In the genomic region with DNA sequence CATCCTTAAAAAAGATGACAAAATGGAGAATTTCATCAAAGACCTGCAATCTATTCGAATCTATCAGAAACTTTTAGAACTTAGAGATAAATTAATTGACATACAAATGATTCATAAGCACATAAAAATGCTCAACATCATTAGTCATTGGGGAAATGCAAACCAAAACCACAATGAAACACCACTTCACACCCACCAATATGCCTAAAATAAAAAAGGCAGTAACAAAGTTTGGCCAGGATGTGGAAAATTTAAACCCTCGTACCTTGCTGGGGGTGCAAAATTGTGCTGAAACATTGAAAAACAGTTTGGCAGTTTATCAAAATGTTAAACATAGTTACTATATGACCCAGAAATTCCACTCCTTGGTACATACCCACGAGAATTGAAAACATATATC, we compare ENCODE assay signal across 12 cellular contexts. TPM values are rescaled to one million over a fixed set of nuclear protein-coding genes. Genes with fewer than 3 reads are reported as not detected.
DNase-seq lines count a peak whose midpoint lies in the region; ATAC-seq, FAIRE-seq and TF ChIP-seq lines count a peak whose summit lies in the region.
"Had no signal": no experiment of that assay in that cellular context is flagged by ENCODE, and none has a peak within 500 bp of the region (broad histone marks: within the 10 kb centered on the region; RNA-seq: fewer than 3 reads in every experiment).

No MANE protein-coding gene starts in this region.

- TF ChIP-seq CTCF in GM13976 (IDR thresholded peaks at IDR 0.05; ENCODE audit: borderline replicate concordance, control extremely low read depth, extremely low read depth, insufficient read depth, missing control alignments), result no peak

- H3K36me3 Mint-ChIP-seq in activated T-cell treated with anti-CD3 and anti-CD28 coated beads, Interleukin-2, amount 50 U/mL, for 72 hours (ENCODE audit: insufficient read depth in 2 of 2), result peaks cover 4 to 7% of the 10 kb centered on the region in 2 donors

- no peaks in the 10 kb centered on the region for H3K27me3 Mint-ChIP-seq in activated T-cell treated with anti-CD3 and anti-CD28 coated beads, Interleukin-2, amount 50 U/mL, for 72 hours (ENCODE audit: low read depth)

- peaks cover 5 to 8% of the 10 kb centered on the region in 2 donors for H3K9me3 Mint-ChIP-seq in activated T-cell treated with anti-CD3 and anti-CD28 coated beads, Interleukin-2, amount 50 U/mL, for 72 hours

- intact Hi-C loops in sciatic nerve (cut with DNase I), result no loop called here

- in situ Hi-C loops in GM13976 (cut with MboI; ENCODE audit: low sequenced_read_pairs, unreplicated experiment), result no loop called here

- H3K27ac Mint-ChIP-seq in activated T-cell treated with anti-CD3 and anti-CD28 coated beads, Interleukin-2, amount 50 U/mL, for 72 hours, result peak overlapping the region; percentile 33

- H3K4me3 Mint-ChIP-seq in activated T-cell treated with anti-CD3 and anti-CD28 coated beads, Interleukin-2, amount 50 U/mL, for 72 hours, result peak overlapping the region in 1 of 2 donors; percentile 10

- no peak for FAIRE-seq in H54 (lab: Jason Lieb, UNC)

- H3K4me1 Mint-ChIP-seq in activated T-cell treated with anti-CD3 and anti-CD28 coated beads, Interleukin-2, amount 50 U/mL, for 72 hours (ENCODE audit: low read depth), result peaks cover 28% of the 10 kb centered on the region

- peak; percentile 79 to 83 for ATAC-seq in activated T-cell treated with anti-CD3 and anti-CD28 coated beads, Interleukin-2, amount 50 U/mL, for 72 hours (replicated peaks in 1 of 2)
- ATAC-seq in sciatic nerve, result no peak
- ATAC-seq: Panc1 had no signal

- no peak for TF ChIP-seq POLR2A in H54 (IDR thresholded peaks at IDR 0.05; ENCODE audit: low read depth, low read length)

- peak; percentile 54 for DNase-seq in EH (ENCODE audit: low read depth)
- peak; percentile 48 for DNase-seq in HS-5 (ENCODE audit: low read depth)
- DNase-seq in activated T-cell treated with anti-CD3 and anti-CD28 coated beads, Interleukin-2, amount 50 U/mL, for 72 hours, result peak; percentile 33 to 35
- peak; percentile 13 for DNase-seq in glomerular visceral epithelial cell (ENCODE audit: extremely low spot score)
- DNase-seq in H54 (ENCODE audit: insufficient read length, low spot score), result no peak
- DNase-seq in hippocampal formation (lab: John Stamatoyannopoulos, UW), result no peak
- DNase-seq in sciatic nerve (ENCODE audit: low spot score), result no peak
- DNase-seq in GM13976 (ENCODE audit: low spot score), result no peak
- DNase-seq: Calu3, head of caudate nucleus, occipital lobe had no signal

RNA-seq across cellular contexts. Expression of a gene that starts 11.5 kb away (rescaled TPM):
- 10 to 100 TPM; 21.6 to 21.8 TPM for total RNA-seq in activated T-cell treated with anti-CD3 and anti-CD28 coated beads, Interleukin-2, amount 50 U/mL, for 72 hours
- total RNA-seq in sciatic nerve, result 31.4 TPM

RNA-seq across cellular contexts. Expression of a gene that starts 52.7 kb away (rescaled TPM):
- 10 to 100 TPM; 32.3 to 43.8 TPM for total RNA-seq in activated T-cell treated with anti-CD3 and anti-CD28 coated beads, Interleukin-2, amount 50 U/mL, for 72 hours
- 12.3 TPM for total RNA-seq in sciatic nerve

Comparison
In these comparisons a context has a peak if more than half of its experiments do, and no peak if none do; other contexts are left out.
1. DNase-seq: peak in EH (single experiment), HS-5 (single experiment), activated T-cell treated with anti-CD3 and anti-CD28 coated beads, Interleukin-2, amount 50 U/mL, for 72 hours (2 of 2) and glomerular visceral epithelial cell (single experiment); none in H54 (single experiment), hippocampal formation (0 of 2), sciatic nerve (single experiment) and GM13976 (single experiment).